ENCODE assay signal across 11 cellular contexts in genomic region chr1:91725961-91726704, GRCh38.
DNase-seq lines count a peak whose midpoint lies in the region; ATAC-seq and TF ChIP-seq lines count a peak whose summit lies in the region.
"Had no signal": no experiment of that assay in that cellular context is flagged by ENCODE, and none has a peak within 500 bp of the region (broad histone marks: within the 10 kb centered on the region; RNA-seq: fewer than 3 reads in every experiment).

No MANE protein-coding gene starts in this region.

- H3K27ac ChIP-seq in Panc1 (ENCODE audit: low read length) (0 out of 2 replicates have a peak overlapping the region, but pooled peaks have one; percentile 13), right lobe of liver (peak overlapping the region; percentile 31 to 44 (median 38)), temporal lobe (ENCODE audit: low read depth, low read length) (peak overlapping the region; percentile 17), SK-N-SH (ENCODE audit: low read depth in 2 of 2, low read length in 1 of 2) (no peak overlapping the region)
- H3K27ac ChIP-seq: KMS-11 had no signal

- no peak for TF ChIP-seq EP300 in SK-N-SH (IDR thresholded peaks at IDR 0.05; ENCODE audit: borderline replicate concordance in 1 of 2, low read depth in 1 of 2, low read length in 1 of 2)

- TF ChIP-seq CTCF in Panc1 (IDR thresholded peaks at IDR 0.05) (no peak), right lobe of liver (IDR thresholded peaks at IDR 0.05) (no peak), SK-N-SH (IDR thresholded peaks at IDR 0.05) (no peak)

- H3K9ac ChIP-seq in SK-N-SH: no peak overlapping the region
- H3K9ac ChIP-seq: KMS-11 had no signal

- peaks cover 6% of the 10 kb centered on the region for H3K4me1 ChIP-seq in Panc1 (ENCODE audit: control insufficient read depth, insufficient read depth, low read length)
- peaks cover 0 to 23% (median 3%) of the 10 kb centered on the region in 4 donors for H3K4me1 ChIP-seq in right lobe of liver
- H3K4me1 ChIP-seq in SK-N-SH (ENCODE audit: control insufficient read depth in 1 of 2, insufficient read depth in 2 of 2, low read depth in 1 of 2, low read length in 1 of 2): no peaks in the 10 kb centered on the region

- BruUV-seq in Panc1 (replicated peaks; lab: Mats Ljungman, UMichigan): TSS peak; percentile 54

- 40% methylated on average over 7 of the region's 7 CpGs for WGBS in right lobe of liver (ENCODE audit: insufficient coverage, low coverage, low lambda C conversion rate, missing lambda C conversion rate)
- 3% methylated on average over 7 of the region's 7 CpGs for WGBS in SK-N-SH (ENCODE audit: low lambda C conversion rate)

- H4K20me1 ChIP-seq in SK-N-SH (ENCODE audit: insufficient read depth): no peaks in the 10 kb centered on the region

- DNase-seq in Panc1 (ENCODE audit: low read depth, low spot score) (no peak), dermis microvascular lymphatic vessel endothelial cell (ENCODE audit: low read depth in 2 of 2) (peak; percentile 73 to 83), right lobe of liver (no peak), erythroblast (lab: John Stamatoyannopoulos, UW) (no peak), NCI-H1417 (lab: John Stamatoyannopoulos, UW) (no peak), SK-N-SH (no peak)
- DNase-seq: activated CD8-positive, alpha-beta memory T cell treated with anti-CD3 and anti-CD28 coated beads, Interleukin-2, amount 50 U/mL, for 4 hours; glutamatergic neuron had no signal

- H3K36me3 ChIP-seq in Panc1 (ENCODE audit: control insufficient read depth, insufficient read depth, low read length) (no peaks in the 10 kb centered on the region), right lobe of liver (peaks cover 0 to 12% (median 2%) of the 10 kb centered on the region in 4 donors), SK-N-SH (replicated peaks in 1 of 2; ENCODE audit: control insufficient read depth in 1 of 2, insufficient read depth in 2 of 2, low read length in 1 of 2) (no peaks in the 10 kb centered on the region)

- TF ChIP-seq POLR2A in right lobe of liver (IDR thresholded peaks at IDR 0.05) (no peak), erythroblast (IDR thresholded peaks at IDR 0.05; ENCODE audit: low read length) (no peak)

- H3K4me3 ChIP-seq in Panc1 (ENCODE audit: low read depth in 2 of 2, low read length in 2 of 2) (no peak overlapping the region), right lobe of liver (no peak overlapping the region), SK-N-SH (ENCODE audit: low read depth in 2 of 2, low read length in 1 of 2) (no peak overlapping the region)

- no peak for ATAC-seq in Panc1
- peak; percentile 58 to 85 (median 70) for ATAC-seq in right lobe of liver
- ATAC-seq in GM19467 (IDR thresholded peaks at IDR 0.05; ENCODE audit: unreplicated experiment): no peak

- H3F3A ChIP-seq in SK-N-SH (replicated peaks; ENCODE audit: insufficient read depth): no peaks in the 10 kb centered on the region

- H3K27me3 ChIP-seq in Panc1 (ENCODE audit: control insufficient read depth, insufficient read depth, low read length): no peaks in the 10 kb centered on the region
- H3K27me3 ChIP-seq in right lobe of liver: no peaks in the 10 kb centered on the region
- peaks cover 47% of the 10 kb centered on the region; the same call in 1 of the 2 replicates for H3K27me3 ChIP-seq in SK-N-SH (ENCODE audit: insufficient read depth)

- in situ Hi-C loops in Panc1 (cut with HindIII; ENCODE audit: low pct_unique_long_range_greater_than_20kb, low sequenced_read_pairs): no loop called here

- H3K9me3 ChIP-seq in Panc1 (ENCODE audit: control insufficient read depth, insufficient read depth, low read depth, low read length) (no peaks in the 10 kb centered on the region), right lobe of liver (no peaks in the 10 kb centered on the region), SK-N-SH (no peaks in the 10 kb centered on the region)

- H2AFZ ChIP-seq in SK-N-SH (ENCODE audit: low read depth): no peak overlapping the region

- no peak overlapping the region for H3K4me2 ChIP-seq in SK-N-SH
- H3K4me2 ChIP-seq: KMS-11 had no signal

- H3K79me2 ChIP-seq in SK-N-SH (ENCODE audit: insufficient read depth): no peaks in the 10 kb centered on the region

- CTCF ChIA-PET in Panc1 (lab: Charles Lee): no interaction called here
- CTCF ChIA-PET in SK-N-SH (lab: Yijun Ruan, JAX): no interaction called here

- POLR2A ChIA-PET in Panc1 (lab: Charles Lee): no interaction called here
- POLR2A ChIA-PET in SK-N-SH (lab: Yijun Ruan, JAX): no interaction called here

- no peaks in the 10 kb centered on the region for H3K9me2 ChIP-seq in SK-N-SH

- intact Hi-C loops in Panc1 (cut with micrococcal nuclease; ENCODE audit: unreplicated experiment): no loop called here
- intact Hi-C loops in right lobe of liver (cut with DNase I): no loop called here

- no peak for TF ChIP-seq RAD21 in SK-N-SH (IDR thresholded peaks at IDR 0.05; ENCODE audit: low read length)

TF ChIP-seq in SK-N-SH, 30 proteins besides CTCF, POLR2A, EP300 and RAD21:
- no peak for TF ChIP-seq SMC3 (IDR thresholded peaks at IDR 0.05; ENCODE audit: low read depth, low read length)
TF ChIP-seq in SK-N-SH: peak in this region for 0.

Comparison
In these comparisons a context has a peak if more than half of its experiments do, and no peak if none do; other contexts are left out.
1. ATAC-seq: peak in right lobe of liver (4 of 4); none in Panc1 (single experiment) and GM19467 (single experiment).
2. DNase-seq: peak in dermis microvascular lymphatic vessel endothelial cell (2 of 2); none in Panc1 (single experiment), right lobe of liver (0 of 3), erythroblast (0 of 2), NCI-H1417 (0 of 3) and SK-N-SH (single experiment).
3. H3K27ac ChIP-seq: peak in Panc1 (single experiment), right lobe of liver (3 of 3) and temporal lobe (single experiment); none in SK-N-SH (0 of 2).